ENCODE assay signal across 9 cellular contexts in genomic region chr15:67607329-67607728, GRCh38.
"Had no signal": no experiment of that assay in that cellular context is flagged by ENCODE, and none has a peak within 500 bp of the region (broad histone marks: within the 10 kb centered on the region; RNA-seq: fewer than 3 reads in every experiment).

No MANE protein-coding gene starts in this region.

- FAIRE-seq: H1, H54, HTR-8/SVneo had no signal

- DNase-seq: H9, HCEC 1CT, KBM-7 had no signal

- H3K9me3 Mint-ChIP-seq: GM23338, H9, IgD-negative memory B cell had no signal

- H3K27ac Mint-ChIP-seq: GM23338, H9, IgD-negative memory B cell had no signal

- H2AFZ ChIP-seq: GM23338 had no signal

- H3K4me3 Mint-ChIP-seq: GM23338, H9, IgD-negative memory B cell had no signal

- H3K27me3 Mint-ChIP-seq: IgD-negative memory B cell had no signal

- H3K9ac ChIP-seq: KMS-11 had no signal

- ATAC-seq: GM23338 had no signal

- H3K4me2 ChIP-seq: GM23338, KMS-11 had no signal

- H3K27ac ChIP-seq: KMS-11 had no signal

- H3K4me3 ChIP-seq: GM23338 had no signal
